ENCODE assay signal across 8 cellular contexts in genomic region chr10:124632064-124632531, GRCh38.
DNase-seq lines count a peak whose midpoint lies in the region; ATAC-seq and TF ChIP-seq lines count a peak whose summit lies in the region.

No MANE protein-coding gene starts in this region.

- peak overlapping the region; percentile 78 for H3K27ac ChIP-seq in mammary epithelial cell (ENCODE audit: insufficient read depth, low read depth, low read length)
- peak overlapping the region; percentile 80 for H3K27ac ChIP-seq in lower lobe of right lung

- H3K27me3 ChIP-seq in GM06990 (replicated peaks; ENCODE audit: control insufficient read depth, insufficient read depth, low read length) (no peaks in the 10 kb centered on the region), mammary epithelial cell (ENCODE audit: insufficient read depth, low read length) (no peaks in the 10 kb centered on the region), lower lobe of right lung (ENCODE audit: low read depth) (no peaks in the 10 kb centered on the region)

- no peak for DNase-seq in GM06990 (ENCODE audit: extremely low read depth, insufficient read length)
- DNase-seq in NCI-H510A treated with DMSO at 0.1 percent for 48 hours (lab: John Stamatoyannopoulos, UW) = peak; percentile 48
- peak; percentile 82 for DNase-seq in mammary epithelial cell
- peak; percentile 89 for DNase-seq in lower lobe of right lung
- DNase-seq in ureter (ENCODE audit: low spot score) = peak; percentile 66
- no peak for DNase-seq in NCI-H526 (lab: John Stamatoyannopoulos, UW)
- no peak for DNase-seq in EL

- H3K4me3 ChIP-seq in GM06990 (replicated peaks; ENCODE audit: low read depth, low read length) (no peak overlapping the region), mammary epithelial cell (replicated peaks in 1 of 3; ENCODE audit: insufficient read depth in 1 of 3, low read depth in 2 of 3, low read length in 3 of 3) (peak overlapping the region in 1 of 3 experiments; percentile 19), lower lobe of right lung (peak overlapping the region; percentile 11)

- no peaks in the 10 kb centered on the region for H4K20me1 ChIP-seq in mammary epithelial cell (ENCODE audit: insufficient read depth, low read length)

- H3K4me2 ChIP-seq in mammary epithelial cell (ENCODE audit: insufficient read depth, low read depth, low read length) = peak overlapping the region; percentile 72

- BruUV-seq in mammary epithelial cell (replicated peaks; lab: Mats Ljungman, UMichigan) = no TSS peak

- in situ Hi-C loops in mammary epithelial cell (cut with MboI; ENCODE audit: low sequenced_read_pairs in 2 of 2) = loop anchor here in 1 of 2 donors (25.0 kb wide), 1 partner anchor 105 kb away; the partner anchor contains the start of gene FAM53B

- peaks cover 19% of the 10 kb centered on the region for H3K79me2 ChIP-seq in mammary epithelial cell (ENCODE audit: insufficient read depth, low read length)

- H3K36me3 ChIP-seq in GM06990 (ENCODE audit: control insufficient read depth, insufficient read depth, low read length) (no peaks in the 10 kb centered on the region; the same call in 1 of the 2 replicates), mammary epithelial cell (ENCODE audit: insufficient read depth, low read length) (no peaks in the 10 kb centered on the region), lower lobe of right lung (no peaks in the 10 kb centered on the region)

- intact Hi-C loops in mammary epithelial cell (cut with micrococcal nuclease) (loop anchor here (1.0 to 10.0 kb wide), 3 partner anchors 40 to 173 kb away; partner anchors contain the start of gene ABRAXAS2), lower lobe of right lung (cut with DNase I) (loop anchor here (10.0 kb wide), 1 partner anchor 113 kb away; the partner anchor contains the start of gene FAM53B)

- TF ChIP-seq CTCF in GM06990 (IDR thresholded peaks at IDR 0.05; ENCODE audit: insufficient read depth, low read length, poor library complexity, severe bottlenecking) (peak; percentile 33), mammary epithelial cell (conservative IDR thresholded peaks at IDR 0.05 in 1 of 2, IDR thresholded peaks at IDR 0.05 in 1 of 2; ENCODE audit: extremely low read depth in 1 of 2, insufficient read depth in 1 of 2, low read depth in 1 of 2, low read length in 2 of 2) (peak; percentile 43 to 79), lower lobe of right lung (IDR thresholded peaks at IDR 0.05) (peak; percentile 67)

- ATAC-seq in lower lobe of right lung (peak; percentile 91 to 94), GM21619 (IDR thresholded peaks at IDR 0.05; ENCODE audit: unreplicated experiment) (no peak)

- CTCF ChIA-PET in mammary epithelial cell (lab: Charles Lee; ENCODE audit: low non-redundant PET) = interaction anchor here (0.6 to 1.0 kb wide), 2 partner anchors 108 to 109 kb away, joined by 3 to 5 read pairs; no protein-coding TSS in a partner anchor

- 1% methylated on average over 18 of the region's 19 CpGs for whole genome bisulfite sequencing in mammary epithelial cell (ENCODE audit: low coverage, missing lambda C conversion rate)

- peak overlapping the region; percentile 46 for H2AFZ ChIP-seq in mammary epithelial cell (ENCODE audit: low read depth, low read length)

- no peaks in the 10 kb centered on the region for H3K9me3 ChIP-seq in mammary epithelial cell (replicated peaks; ENCODE audit: insufficient read depth, low read length)
- no peaks in the 10 kb centered on the region for H3K9me3 ChIP-seq in lower lobe of right lung

- dilution Hi-C loops in mammary epithelial cell (cut with HindIII; ENCODE audit: low sequenced_read_pairs) = no loop called here

- H3K4me1 ChIP-seq in mammary epithelial cell (ENCODE audit: insufficient read depth, low read length) (peaks cover 33% of the 10 kb centered on the region), lower lobe of right lung (peaks cover 71% of the 10 kb centered on the region)

- H3K9ac ChIP-seq in mammary epithelial cell (ENCODE audit: insufficient read depth, low read length) = peak overlapping the region; percentile 63

Comparison
In these comparisons a context has a peak if more than half of its experiments do, and no peak if none do; other contexts are left out.
1. DNase-seq: peak in NCI-H510A treated with DMSO at 0.1 percent for 48 hours (single experiment), mammary epithelial cell (single experiment), lower lobe of right lung (single experiment) and ureter (single experiment); none in GM06990 (single experiment), NCI-H526 (0 of 2) and EL (single experiment).
2. Peak in every context shown above with its lines, with median percentiles within 50 percentile points of each other: CTCF ChIP-seq.